15 cellular contexts compared by ENCODE assay signal in genomic region chr12:95607642-95608041, GRCh38. TPM values are rescaled to one million over a fixed set of nuclear protein-coding genes. Genes with fewer than 3 reads are reported as not detected.
DNase-seq lines count a peak whose midpoint lies in the region; ATAC-seq and TF ChIP-seq lines count a peak whose summit lies in the region.
"Had no signal": no experiment of that assay in that cellular context is flagged by ENCODE, and none has a peak within 500 bp of the region (broad histone marks: within the 10 kb centered on the region; RNA-seq: fewer than 3 reads in every experiment).

No MANE protein-coding gene starts in this region.

- H2AK5ac ChIP-seq in neuronal stem cell (ENCODE audit: low read depth, low read length): no peak overlapping the region

- intact Hi-C loops in heart right ventricle (cut with DNase I): no loop called here
- intact Hi-C loops in stomach (cut with DNase I; ENCODE audit: low total_unique reads): no loop called here

- H3K9ac ChIP-seq in neuronal stem cell (ENCODE audit: low read depth, low read length, poor library complexity): no peak overlapping the region

- H3K18ac ChIP-seq in neuronal stem cell (ENCODE audit: low read length): no peak overlapping the region

- TF ChIP-seq POLR2A in stomach (IDR thresholded peaks at IDR 0.05): no peak

- peak overlapping the region; percentile 11 to 82 (median 70) for H3K27ac ChIP-seq in heart right ventricle
- peak overlapping the region in 4 of 5 donors; percentile 69 to 76 (median 75) for H3K27ac ChIP-seq in stomach
- H3K27ac ChIP-seq in neuronal stem cell (replicated peaks; ENCODE audit: low read length): no peak overlapping the region
- H3K27ac ChIP-seq: SK-N-MC had no signal

- 24 to 25% methylated on average over 4 of the region's 4 CpGs for WGBS in heart right ventricle, 2 donors
- WGBS in stomach, 5 donors: 12 to 21% (median 17%) methylated on average over 4 of the region's 4 CpGs
- WGBS in neuronal stem cell (ENCODE audit: extremely low coverage in 2 of 2, insufficient read length in 2 of 2, insufficient replicate concordance in 1 of 2), 2 donors: no CpG with 5 or more reads among the region's 4 CpGs

- TF ChIP-seq CTCF in heart right ventricle (IDR thresholded peaks at IDR 0.05) (no peak), stomach (IDR thresholded peaks at IDR 0.05) (no peak)

- H2BK15ac ChIP-seq in neuronal stem cell (ENCODE audit: low read length): no peak overlapping the region

- no peak overlapping the region for H3K4ac ChIP-seq in neuronal stem cell (ENCODE audit: low read length)

- H4K8ac ChIP-seq in neuronal stem cell (ENCODE audit: low read depth, low read length): no peak overlapping the region

- peak; percentile 55 for DNase-seq in DMS79 treated with DMSO at 0.1 percent for 48 hours (lab: John Stamatoyannopoulos, UW)
- no peak for DNase-seq in DMS79 (lab: John Stamatoyannopoulos, UW)
- DNase-seq in NCI-H748 treated with DMSO at 0.1 percent for 48 hours (lab: John Stamatoyannopoulos, UW): peak; percentile 89
- no peak for DNase-seq in heart right ventricle
- no peak for DNase-seq in stomach
- DNase-seq in neuronal stem cell (ENCODE audit: low spot score): no peak
- DNase-seq in stimulated activated naive CD4-positive, alpha-beta T cell treated with Interleukin-2 at 50 U/mL for 16 hours (lab: John Stamatoyannopoulos, UW): no peak
- DNase-seq: activated naive CD4-positive, alpha-beta T cell treated with Interleukin-2 at 50 U/mL for 16 hours; GF-D8; naive B cell; sigmoid colon had no signal

- ATAC-seq in heart right ventricle: peak in 4 of 8 donors; percentile 14 to 45 (median 32)
- ATAC-seq in GM21515 (IDR thresholded peaks at IDR 0.05; ENCODE audit: unreplicated experiment): no peak

- H3K36me3 ChIP-seq in heart right ventricle: no peaks in the 10 kb centered on the region
- H3K36me3 ChIP-seq in stomach: no peaks in the 10 kb centered on the region
- H3K36me3 ChIP-seq in neuronal stem cell (replicated peaks in 1 of 2; ENCODE audit: control insufficient read depth in 2 of 2, insufficient read depth in 2 of 2, low read length in 2 of 2): no peaks in the 10 kb centered on the region
- H3K36me3 ChIP-seq: breast epithelium, sigmoid colon had no signal

- no peak overlapping the region for H2BK120ac ChIP-seq in neuronal stem cell (ENCODE audit: low read depth, low read length)

- H3K4me3 ChIP-seq in heart right ventricle: no peak overlapping the region
- no peak overlapping the region for H3K4me3 ChIP-seq in stomach
- H3K4me3 ChIP-seq in neuronal stem cell (ENCODE audit: low read length in 2 of 2): no peak overlapping the region
- H3K4me3 ChIP-seq: breast epithelium, sigmoid colon, SK-N-MC had no signal

- H2BK12ac ChIP-seq in neuronal stem cell (ENCODE audit: low read length): no peak overlapping the region

- peaks cover 11 to 49% (median 39%) of the 10 kb centered on the region in 9 donors for H3K4me1 ChIP-seq in heart right ventricle
- H3K4me1 ChIP-seq in stomach: peaks cover 13 to 36% (median 23%) of the 10 kb centered on the region in 4 donors
- H3K4me1 ChIP-seq in neuronal stem cell (ENCODE audit: control insufficient read depth in 2 of 2, insufficient read depth in 1 of 2, low read depth in 1 of 2, low read length in 2 of 2): peaks cover 0 to 3% of the 10 kb centered on the region in 2 donors
- H3K4me1 ChIP-seq: breast epithelium had no signal

- no peak overlapping the region for H2AFZ ChIP-seq in neuronal stem cell (ENCODE audit: low read length)

- no peak overlapping the region for H3K23ac ChIP-seq in neuronal stem cell (ENCODE audit: low read depth, low read length, poor library complexity)

- no peak overlapping the region for H2BK5ac ChIP-seq in neuronal stem cell (ENCODE audit: low read length)

- H3K79me1 ChIP-seq in neuronal stem cell (ENCODE audit: low read depth, low read length): no peaks in the 10 kb centered on the region

- H3K4me2 ChIP-seq in neuronal stem cell (ENCODE audit: insufficient read depth, low read length, poor library complexity, severe bottlenecking): no peak overlapping the region

- no peak for TF ChIP-seq EP300 in stomach (IDR thresholded peaks at IDR 0.05)

- no peak overlapping the region for H4K91ac ChIP-seq in neuronal stem cell (ENCODE audit: low read depth, low read length, poor library complexity)

- no peak overlapping the region for H3K14ac ChIP-seq in neuronal stem cell (ENCODE audit: low read length)

- H3K9me3 ChIP-seq in heart right ventricle (no peaks in the 10 kb centered on the region), stomach (no peaks in the 10 kb centered on the region), neuronal stem cell (replicated peaks in 1 of 2; ENCODE audit: control insufficient read depth in 2 of 2, insufficient read depth in 1 of 2, low read depth in 1 of 2, low read length in 2 of 2) (no peaks in the 10 kb centered on the region)
- H3K9me3 ChIP-seq: breast epithelium, sigmoid colon had no signal

- no peaks in the 10 kb centered on the region for H3K27me3 ChIP-seq in heart right ventricle
- H3K27me3 ChIP-seq in stomach: no peaks in the 10 kb centered on the region
- H3K27me3 ChIP-seq in neuronal stem cell (ENCODE audit: control insufficient read depth in 3 of 3, insufficient read depth in 3 of 3, low read depth in 1 of 3, low read length in 3 of 3): peaks cover 0 to 2% (median 0%) of the 10 kb centered on the region in 3 experiments
- H3K27me3 ChIP-seq: breast epithelium, sigmoid colon had no signal

RNA-seq across cellular contexts. Expression of gene USP44, which starts 56.4 kb away (rescaled TPM):
- total RNA-seq in heart right ventricle (under 1 TPM in 9 of 10 donors, not detected in 1; 0.19 to 0.89 (median 0.31) TPM), stomach (1 to 10 TPM in 1 of 5 donors, under 1 TPM in 2, not detected in 2; under 0.01 to 2.6 (median 0.43) TPM)
- polyA plus RNA-seq in heart right ventricle (under 1 TPM; 0.06 to 0.73 TPM), stomach (under 1 TPM; 0.19 to 0.61 (median 0.28) TPM)
- polyA plus RNA-seq in neuronal stem cell (2013, experiment 1 of 2): 74.0 TPM
- 77.3 TPM for polyA plus RNA-seq in neuronal stem cell (2013, experiment 2 of 2)
- total RNA-seq: A172 had no signal

Comparison
In these comparisons a context has a peak if more than half of its experiments do, and no peak if none do; other contexts are left out.
1. DNase-seq: peak in DMS79 treated with DMSO at 0.1 percent for 48 hours (single experiment) and NCI-H748 treated with DMSO at 0.1 percent for 48 hours (single experiment); none in DMS79 (single experiment), heart right ventricle (0 of 2), stomach (single experiment), neuronal stem cell (single experiment) and stimulated activated naive CD4-positive, alpha-beta T cell treated with Interleukin-2 at 50 U/mL for 16 hours (single experiment).